8 cellular contexts compared by ENCODE assay signal in the genomic region with DNA sequence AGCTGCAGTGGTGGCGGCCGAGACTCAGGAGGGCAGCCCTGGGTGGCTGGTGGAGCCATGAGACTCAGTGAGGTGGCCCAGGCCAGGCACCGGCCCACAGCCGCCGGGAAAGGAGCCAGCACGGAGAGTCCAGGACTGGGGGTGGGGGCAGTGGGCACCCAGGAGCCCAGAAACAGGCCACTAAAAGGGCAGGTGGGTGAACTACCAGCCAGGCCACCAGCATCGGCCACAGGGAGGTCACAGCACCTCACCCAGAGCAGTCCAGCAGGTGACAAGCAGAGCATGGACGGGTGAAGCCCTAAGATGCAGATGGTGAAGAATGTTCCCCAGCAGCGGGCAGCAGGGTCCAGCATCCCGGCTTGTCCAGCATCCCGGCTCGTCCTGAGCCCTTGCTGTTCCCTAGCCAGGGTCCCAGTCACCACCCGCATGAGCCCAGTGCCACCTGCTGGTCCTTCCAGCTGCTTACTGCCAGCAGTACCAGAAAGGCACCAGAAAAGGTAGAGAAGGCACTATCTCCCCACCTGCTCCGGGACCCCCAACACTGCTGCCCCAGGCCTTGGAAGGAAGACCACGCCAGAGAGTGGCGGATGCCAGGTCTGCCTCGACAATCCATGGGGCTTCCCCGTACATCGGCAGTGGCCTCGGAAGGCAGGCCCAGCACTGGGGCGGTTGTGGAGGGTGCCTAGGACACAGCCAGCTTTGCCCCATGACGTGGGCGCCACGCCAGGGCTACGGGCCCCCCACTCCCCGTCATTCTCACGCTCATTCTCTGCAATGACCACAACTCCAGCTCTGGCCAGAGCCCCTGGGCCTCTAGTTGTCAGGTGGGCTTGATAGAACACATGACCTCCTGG. TPM values are rescaled to one million over a fixed set of nuclear protein-coding genes. Genes with fewer than 3 reads are reported as not detected.
A peak's percentile ranks its signal among the peaks of the same experiment; 100 is the strongest.
DNase-seq lines count a peak whose midpoint lies in the region; ATAC-seq and TF ChIP-seq lines count a peak whose summit lies in the region.

No MANE protein-coding gene starts in this region.

- POLR2A ChIA-PET in PC-9 (lab: Charles Lee; ENCODE audit: unreplicated experiment), result interaction anchor here (0.6 kb wide), 1 partner anchor 154 kb away, joined by 3 read pairs; no protein-coding TSS in a partner anchor

- ATAC-seq in GM21367 (IDR thresholded peaks at IDR 0.05; ENCODE audit: unreplicated experiment), result no peak
- no peak for ATAC-seq in GM18868 (IDR thresholded peaks at IDR 0.05; ENCODE audit: unreplicated experiment)

- CTCF ChIA-PET in PC-9 (lab: Charles Lee), result interaction anchor here (1.5 to 3.2 kb wide), 6 partner anchors 16 to 108 kb away, joined by 3 to 18 read pairs (median 5); a partner anchor contains a TSS

- H2AFZ ChIP-seq in PC-9, result no peak overlapping the region
- no peak overlapping the region for H2AFZ ChIP-seq in neuron (ENCODE audit: low read depth, low read length)

- H3K36me3 ChIP-seq in HAP-1 (replicated peaks) (peaks cover 17% of the 10 kb centered on the region), PC-9 (ENCODE audit: low read depth) (no peaks in the 10 kb centered on the region), neuron (ENCODE audit: insufficient read depth, low read length) (peaks cover 4% of the 10 kb centered on the region)

- H3K27ac ChIP-seq in PC-9, result no peak overlapping the region

- DNase-seq in CD1c-positive myeloid dendritic cell (ENCODE audit: extremely low spot score) (peak; percentile 57), HAP-1 (ENCODE audit: low spot score in 2 of 2) (peak in 1 of 2 experiments; percentile 72), PC-9 (peak; percentile 45 to 85), fibroblast of villous mesenchyme (ENCODE audit: low read depth) (peak; percentile 78)
- DNase-seq in activated T-helper 9 cell treated with anti-CD3 and anti-CD28 coated beads, Interleukin-2, amount 50 U/mL, for 16 hours (ENCODE audit: low read depth), result peak; percentile 37

- H3K9me3 ChIP-seq in HAP-1, result no peaks in the 10 kb centered on the region
- H3K9me3 ChIP-seq in PC-9 (ENCODE audit: insufficient read depth, low read depth), result no peaks in the 10 kb centered on the region
- H3K9me3 ChIP-seq in neuron (ENCODE audit: low read length), result no peaks in the 10 kb centered on the region

- H3K4me1 ChIP-seq in HAP-1 (peaks cover 11% of the 10 kb centered on the region), PC-9 (replicated peaks; ENCODE audit: insufficient read depth) (peaks cover 6% of the 10 kb centered on the region; the same call in 1 of the 2 replicates), neuron (ENCODE audit: insufficient read depth, low read length) (peaks cover 25% of the 10 kb centered on the region)

- no TSS peak for BruUV-seq in PC-9 (replicated peaks; lab: Mats Ljungman, UMichigan)

- H3K4me3 ChIP-seq in HAP-1 (peak overlapping the region; percentile 99), PC-9 (peak overlapping the region; percentile 84; the same call in 1 of the 2 replicates), fibroblast of villous mesenchyme (ENCODE audit: low read depth, low read length) (no peak overlapping the region), neuron (ENCODE audit: low read length) (peak overlapping the region; percentile 84)

- intact Hi-C loops in PC-9 (cut with micrococcal nuclease; ENCODE audit: unreplicated experiment), result loop anchor here (1.0 to 5.0 kb wide), 2 partner anchors 62 to 339 kb away; a partner anchor contains a TSS

- peaks cover 5% of the 10 kb centered on the region; the same call in 1 of the 2 replicates for H4K20me1 ChIP-seq in PC-9 (ENCODE audit: insufficient read depth)

- in situ Hi-C loops in HAP-1 (cut with MboI; ENCODE audit: low sequenced_read_pairs), result loop anchor here (5.0 kb wide), 1 partner anchor 94 kb away; a partner anchor contains a TSS

- no peaks in the 10 kb centered on the region for H3K9me2 ChIP-seq in PC-9 (ENCODE audit: insufficient read depth)

- H3K79me2 ChIP-seq in PC-9 (ENCODE audit: low read depth), result peaks cover 11% of the 10 kb centered on the region; the same call in 1 of the 2 replicates

- H3F3A ChIP-seq in PC-9 (ENCODE audit: insufficient read depth, low read depth), result peaks cover 6% of the 10 kb centered on the region; the same call in 1 of the 2 replicates

- H3K27me3 ChIP-seq in HAP-1 (ENCODE audit: low read depth), result no peaks in the 10 kb centered on the region
- no peaks in the 10 kb centered on the region for H3K27me3 ChIP-seq in PC-9 (ENCODE audit: insufficient read depth, low read depth)
- no peaks in the 10 kb centered on the region for H3K27me3 ChIP-seq in neuron (ENCODE audit: insufficient read depth, low read length)

- TF ChIP-seq CTCF in PC-9 (conservative IDR thresholded peaks at IDR 0.05) (peak; percentile 73), fibroblast of villous mesenchyme (IDR thresholded peaks at IDR 0.05; ENCODE audit: insufficient read depth, low read depth, low read length) (peak; percentile 81)

- peak overlapping the region; percentile 89 for H3K4me2 ChIP-seq in PC-9

RNA-seq across cellular contexts. Expression of a gene that starts 1.6 kb away (rescaled TPM):
- 115 and 132 TPM in 2 replicates for total RNA-seq in PC-9 (2021)
- total RNA-seq in fibroblast of villous mesenchyme, result 30.7 and 33.2 TPM in 2 replicates

RNA-seq across cellular contexts. Expression of a gene that starts 2.0 kb away (rescaled TPM):
- total RNA-seq in PC-9 (2021) (41.5 and 42.6 TPM in 2 replicates), fibroblast of villous mesenchyme (12.9 and 13.4 TPM in 2 replicates)

RNA-seq across cellular contexts. Expression of a gene that starts 10.4 kb away (rescaled TPM):
- 32.3 and 41.6 TPM in 2 replicates for total RNA-seq in PC-9 (2021)
- total RNA-seq in fibroblast of villous mesenchyme, result 6.4 and 9.1 TPM in 2 replicates

RNA-seq across cellular contexts. Expression of a gene that starts 16.4 kb away (rescaled TPM):
- total RNA-seq in PC-9 (2021) (120 and 129 TPM in 2 replicates), fibroblast of villous mesenchyme (40.6 and 51.9 TPM in 2 replicates)

RNA-seq across cellular contexts. Expression of a gene that starts 30.5 kb away (rescaled TPM):
- total RNA-seq in PC-9 (2021) (40.4 and 49.1 TPM in 2 replicates), fibroblast of villous mesenchyme (39.6 and 47.5 TPM in 2 replicates)
